In genomic region chr4:6917445-6918241, GRCh38 we compare ENCODE assay signal across 9 cellular contexts. TPM values are rescaled to one million over a fixed set of nuclear protein-coding genes. Genes with fewer than 3 reads are reported as not detected.
DNase-seq lines count a peak whose midpoint lies in the region; ATAC-seq, FAIRE-seq and TF ChIP-seq lines count a peak whose summit lies in the region.
"Had no signal": no experiment of that assay in that cellular context is flagged by ENCODE, and none has a peak within 500 bp of the region (broad histone marks: within the 10 kb centered on the region; RNA-seq: fewer than 3 reads in every experiment).

No MANE protein-coding gene starts in this region.

- H4K20me1 ChIP-seq in HepG2 (ENCODE audit: insufficient read depth, low read length): peaks cover 44% of the 10 kb centered on the region

- intact Hi-C loops in CD8-positive, alpha-beta T cell (cut with DNase I, micrococcal nuclease): loop anchor here (1.0 to 2.0 kb wide), 4 partner anchors 7 to 25 kb away; no protein-coding TSS in a partner anchor
- intact Hi-C loops in HepG2 (cut with micrococcal nuclease; ENCODE audit: unreplicated experiment): no loop called here

- no peaks in the 10 kb centered on the region for H3K9me3 Mint-ChIP-seq in CD8-positive, alpha-beta T cell

- CTCF ChIA-PET in CD8-positive, alpha-beta T cell (lab: Charles Lee): interaction anchor here (0.7 to 4.1 kb wide), 9 partner anchors 9 to 197 kb away, joined by 3 to 28 read pairs (median 4); partner anchors contain the start of gene GRPEL1
- CTCF ChIA-PET in HepG2 (lab: Yijun Ruan, JAX; ENCODE audit: low intra/inter-chr PET ratio, low total read pairs): interaction anchor here (1.5 to 1.9 kb wide), 2 partner anchors 8 to 25 kb away, joined by 4 to 6 read pairs; partner anchors contain the start of gene TBC1D14

- H3K9me3 ChIP-seq in CD8-positive, alpha-beta T cell (ENCODE audit: low read length): no peaks in the 10 kb centered on the region
- H3K9me3 ChIP-seq in HepG2 (ENCODE audit: low read length) (no peaks in the 10 kb centered on the region), subcutaneous abdominal adipose tissue (ENCODE audit: control insufficient read depth in 5 of 5, low read length in 5 of 5) (no peaks in the 10 kb centered on the region)

- H3K4me3 ChIP-seq in CD8-positive, alpha-beta T cell (ENCODE audit: low read depth, low read length): peak overlapping the region; percentile 12
- H3K4me3 ChIP-seq in Jurkat, Clone E6-1 (ENCODE audit: low read length): peak overlapping the region; percentile 17
- no peak overlapping the region for H3K4me3 ChIP-seq in bronchial epithelial cell (ENCODE audit: low read depth, low read length)
- H3K4me3 ChIP-seq in HepG2 (replicated peaks in 1 of 3; ENCODE audit: insufficient read depth in 1 of 3, low read depth in 2 of 3, low read length in 3 of 3): peak overlapping the region in 2 of 3 experiments; percentile 2 to 35; a peak in 1 of 6 replicates
- H3K4me3 ChIP-seq in subcutaneous abdominal adipose tissue (ENCODE audit: low read depth in 1 of 5, low read length in 5 of 5): peak overlapping the region in 1 of 5 donors; percentile 3

- POLR2A ChIA-PET in CD8-positive, alpha-beta T cell (lab: Charles Lee): interaction anchor here (0.6 to 2.6 kb wide), 9 partner anchors 8 to 278 kb away, joined by 3 to 10 read pairs (median 5); partner anchors contain the start of genes BLOC1S4, TADA2B and TBC1D14
- POLR2A ChIA-PET in HepG2 (lab: Yijun Ruan, JAX): interaction anchor here (0.8 to 2.1 kb wide), 13 partner anchors 8 to 150 kb away, joined by 3 to 16 read pairs (median 6); partner anchors contain the start of gene TBC1D14

- 19% methylated on average over 9 of the region's 18 CpGs for WGBS in HepG2 (ENCODE audit: low lambda C conversion rate)

- H3K36me3 Mint-ChIP-seq in CD8-positive, alpha-beta T cell: peaks cover 5% of the 10 kb centered on the region

- peak overlapping the region; percentile 94 for H3K27ac Mint-ChIP-seq in CD8-positive, alpha-beta T cell

- peak; percentile 40 for TF ChIP-seq CTCF in CD8-positive, alpha-beta T cell (IDR thresholded peaks at IDR 0.05)
- peak; percentile 36 for TF ChIP-seq CTCF in GM20000 (IDR thresholded peaks at IDR 0.05; ENCODE audit: extremely low read depth, missing control alignments)
- peak; percentile 75 for TF ChIP-seq CTCF in bronchial epithelial cell (IDR thresholded peaks at IDR 0.05; ENCODE audit: insufficient read depth, low read length, severe bottlenecking)
- TF ChIP-seq CTCF in HepG2 (CRISPR knock-in tag; IDR thresholded peaks at IDR 0.05): peak; percentile 74

- peaks cover 51% of the 10 kb centered on the region for H3K4me1 ChIP-seq in CD8-positive, alpha-beta T cell (ENCODE audit: insufficient read depth, low read length)
- H3K4me1 ChIP-seq in HepG2 (ENCODE audit: insufficient read depth, low read length): peaks cover 79% of the 10 kb centered on the region
- H3K4me1 ChIP-seq in subcutaneous abdominal adipose tissue (ENCODE audit: control insufficient read depth in 5 of 5, insufficient read depth in 5 of 5, low read length in 5 of 5): peaks cover 4 to 57% (median 27%) of the 10 kb centered on the region in 5 donors

- no TSS peak for BruUV-seq in HepG2 (replicated peaks; lab: Mats Ljungman, UMichigan)

- in situ Hi-C loops in HepG2 (cut with HindIII; ENCODE audit: extremely low pct_ligation_motif_present, low pct_unique_long_range_greater_than_20kb): no loop called here

- peak overlapping the region; percentile 34 for H3K27ac ChIP-seq in CD8-positive, alpha-beta T cell (ENCODE audit: low read depth, low read length)
- H3K27ac ChIP-seq in HepG2 (ENCODE audit: extremely low read length, insufficient read depth, low read length) (peak overlapping the region; percentile 75), subcutaneous abdominal adipose tissue (ENCODE audit: low read depth, low read length) (peak overlapping the region; percentile 37)
- H3K27ac ChIP-seq: KMS-11 had no signal

- peaks cover 60% of the 10 kb centered on the region for H3K79me2 ChIP-seq in HepG2 (ENCODE audit: insufficient read depth, low read length)

- H3K36me3 ChIP-seq in CD8-positive, alpha-beta T cell (ENCODE audit: insufficient read depth, low read length): no peaks in the 10 kb centered on the region
- H3K36me3 ChIP-seq in bronchial epithelial cell (ENCODE audit: control insufficient read depth, insufficient read depth, low read length) (no peaks in the 10 kb centered on the region), HepG2 (replicated peaks in 1 of 2; ENCODE audit: control insufficient read depth in 1 of 2, insufficient read depth in 2 of 2, low read length in 2 of 2) (0 out of 5 replicates have a peak, but pooled peaks cover 0 to 8% of the 10 kb centered on the region in 2 experiments), subcutaneous abdominal adipose tissue (ENCODE audit: control insufficient read depth in 5 of 5, insufficient read depth in 5 of 5, low read length in 5 of 5) (no peaks in the 10 kb centered on the region)

- peak overlapping the region; percentile 52 for H3K4me3 Mint-ChIP-seq in CD8-positive, alpha-beta T cell

- no peak for TF ChIP-seq POLR2A in HepG2 (IDR thresholded peaks at IDR 0.05; ENCODE audit: insufficient read depth in 1 of 2, low read depth in 2 of 2, low read length in 2 of 2)

- no peak overlapping the region for H2AFZ ChIP-seq in HepG2 (ENCODE audit: low read length)

- peak; percentile 43 for ATAC-seq in CD8-positive, alpha-beta T cell
- ATAC-seq in HepG2 (peak; percentile 93), GM21717 (IDR thresholded peaks at IDR 0.05; ENCODE audit: unreplicated experiment) (no peak)

- no peaks in the 10 kb centered on the region for H3K27me3 ChIP-seq in CD8-positive, alpha-beta T cell (ENCODE audit: insufficient read depth, low read length)
- H3K27me3 ChIP-seq in bronchial epithelial cell (ENCODE audit: control insufficient read depth, insufficient read depth, low read length) (no peaks in the 10 kb centered on the region), HepG2 (ENCODE audit: control insufficient read depth in 1 of 2, insufficient read depth in 2 of 2, low read length in 2 of 2) (no peaks in the 10 kb centered on the region), subcutaneous abdominal adipose tissue (ENCODE audit: control insufficient read depth in 5 of 5, insufficient read depth in 4 of 5, low read length in 5 of 5) (no peaks in the 10 kb centered on the region)

- peaks cover 78% of the 10 kb centered on the region for H3K4me1 Mint-ChIP-seq in CD8-positive, alpha-beta T cell (ENCODE audit: low read depth)

- TF ChIP-seq EP300 in HepG2 (IDR thresholded peaks at IDR 0.05; ENCODE audit: low read depth in 2 of 2, low read length in 2 of 2) (peak in 1 of 2 experiments; percentile 71; a peak in 2 of 4 replicates), HepG2 (CRISPR knock-in tag; IDR thresholded peaks at IDR 0.05; ENCODE audit: borderline replicate concordance) (peak; percentile 44; the same call in 1 of the 2 replicates)

- H3K9ac ChIP-seq in HepG2 (ENCODE audit: insufficient read depth, low read depth, low read length) (peak overlapping the region; percentile 59), subcutaneous abdominal adipose tissue (ENCODE audit: low read length in 5 of 5) (peak overlapping the region in 3 of 5 donors; percentile 1 to 41 (median 10))
- H3K9ac ChIP-seq: KMS-11 had no signal

- H3K27me3 Mint-ChIP-seq in CD8-positive, alpha-beta T cell (ENCODE audit: low read depth): no peaks in the 10 kb centered on the region

- DNase-seq in CD8-positive, alpha-beta T cell: peak in 2 of 7 experiments; percentile 34 to 57
- DNase-seq in GM20000 (ENCODE audit: low spot score) (peak; percentile 70), SHP77 (lab: John Stamatoyannopoulos, UW) (peak; percentile 74 to 77), bronchial epithelial cell (ENCODE audit: low read depth) (peak; percentile 30), HepG2 (ENCODE audit: low spot score) (peak; percentile 95)
- DNase-seq in Jurkat, Clone E6-1 (ENCODE audit: low read depth, low spot score): no peak

- TF ChIP-seq RAD21 in HepG2 (CRISPR knock-in tag; IDR thresholded peaks at IDR 0.05): peak; percentile 67

- FAIRE-seq in bronchial epithelial cell (lab: Jason Lieb, UNC): no peak
- peak; percentile 97 for FAIRE-seq in HepG2 (lab: Jason Lieb, UNC)

- H3K4me2 ChIP-seq in HepG2 (ENCODE audit: low read depth, low read length): peak overlapping the region; percentile 80
- H3K4me2 ChIP-seq: KMS-11 had no signal

TF ChIP-seq in HepG2, 621 proteins besides CTCF, POLR2A, EP300 and RAD21 (continues in another document):
- TF ChIP-seq GABPB1 (CRISPR knock-in tag; IDR thresholded peaks at IDR 0.05): peak; percentile 79
- TF ChIP-seq ZC3H4 (CRISPR knock-in tag; IDR thresholded peaks at IDR 0.05; ENCODE audit: borderline replicate concordance): no peak
- TF ChIP-seq SOX5 (CRISPR knock-in tag; IDR thresholded peaks at IDR 0.05; ENCODE audit: borderline replicate concordance): peak; percentile 99
- TF ChIP-seq ZNF296 (CRISPR knock-in tag; conservative IDR thresholded peaks at IDR 0.05): no peak
- TF ChIP-seq ZNF138 (CRISPR knock-in tag; IDR thresholded peaks at IDR 0.05; ENCODE audit: low read depth): no peak

RNA-seq across cellular contexts. Expression of gene TBC1D14, which starts 8.0 kb away (rescaled TPM):
- 10 to 100 TPM; 29.2 to 30.9 TPM for total RNA-seq in CD8-positive, alpha-beta T cell
- 59.6 TPM for polyA plus RNA-seq in Jurkat, Clone E6-1 (2012; ENCODE audit: insufficient read depth, insufficient read length)
- total RNA-seq in bronchial epithelial cell (103 and 133 TPM in 2 replicates), HepG2 (2016; rRNA removed; fragmentation: Illumina TruSeq; extraction: Trizol) (46.5 and 53.3 TPM in 2 replicates)
- total RNA-seq in HepG2 (2016; cell fraction: cytosol; rRNA removed; fragmentation: Illumina TruSeq; extraction: Trizol; ENCODE audit: low read depth): 65.4 and 73.2 TPM in 2 replicates
- total RNA-seq in HepG2 (2016; cell fraction: insoluble cytoplasmic fraction; rRNA removed; fragmentation: Illumina TruSeq; extraction: Trizol): 45.9 and 47.6 TPM in 2 replicates
- total RNA-seq in HepG2 (2016; cell fraction: membrane; rRNA removed; fragmentation: Illumina TruSeq; extraction: Trizol): 39.0 and 41.3 TPM in 2 replicates
- total RNA-seq in HepG2 (2016; cell fraction: nucleus; rRNA removed; fragmentation: Illumina TruSeq; extraction: Trizol): 38.2 and 42.5 TPM in 2 replicates
- 29.5 and 31.8 TPM in 2 replicates for polyA plus RNA-seq in HepG2 (2011; rRNA removed)
- polyA plus RNA-seq in HepG2 (2011; cell fraction: cytosol; rRNA removed): 29.0 and 31.7 TPM in 2 replicates
- 29.6 and 30.6 TPM in 2 replicates for polyA plus RNA-seq in HepG2 (2011; cell fraction: nucleus; rRNA removed)
- 31.1 and 34.7 TPM in 2 replicates for polyA plus RNA-seq in HepG2 (2012)
- 5.0 TPM in 2 replicates for polyA plus RNA-seq in HepG2 (2016; cell fraction: cytosol; fragmentation: Illumina TruSeq; extraction: Trizol; ENCODE audit: low read depth)
- polyA plus RNA-seq in HepG2 (2016; cell fraction: insoluble cytoplasmic fraction; fragmentation: Illumina TruSeq; extraction: Trizol; ENCODE audit: low read depth): 34.0 and 38.1 TPM in 2 replicates
- polyA plus RNA-seq in HepG2 (2016; cell fraction: membrane; fragmentation: Illumina TruSeq; extraction: Trizol; ENCODE audit: low read depth): 15.8 and 17.3 TPM in 2 replicates
- polyA plus RNA-seq in HepG2 (2016; cell fraction: nucleus; fragmentation: Illumina TruSeq; extraction: Trizol; ENCODE audit: insufficient read depth, low read depth): 42.2 and 45.1 TPM in 2 replicates
- polyA minus RNA-seq in HepG2 (2011; rRNA and poly(A)+ RNA removed; ENCODE audit: low replicate concordance): 34.1 and 63.3 TPM in 2 replicates
- polyA minus RNA-seq in HepG2 (2011; cell fraction: cytosol; rRNA and poly(A)+ RNA removed): 21.7 and 28.5 TPM in 2 replicates
- polyA minus RNA-seq in HepG2 (2011; cell fraction: nucleus; rRNA and poly(A)+ RNA removed): 25.8 and 31.3 TPM in 2 replicates
